In the genomic region with DNA sequence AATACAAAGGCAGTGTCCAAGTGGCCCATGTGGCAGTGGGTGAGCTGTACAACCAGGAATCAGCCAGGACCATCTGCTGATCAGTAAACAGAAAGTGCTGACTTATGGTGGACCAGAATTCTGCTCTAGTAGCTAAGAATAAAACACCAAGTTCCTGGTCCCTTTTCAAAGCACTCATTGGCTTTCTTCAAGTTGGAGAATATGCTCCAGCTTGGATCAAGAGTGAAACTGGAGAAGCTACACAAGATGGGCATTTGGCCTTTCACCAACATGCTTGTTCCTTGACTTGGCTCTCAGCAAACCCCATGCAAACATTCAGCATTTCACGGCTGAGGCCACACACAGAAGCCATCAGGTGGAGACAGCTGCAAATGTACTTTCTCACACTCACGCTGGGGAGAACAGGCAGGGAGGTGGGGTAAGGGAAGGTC, we compare ENCODE assay signal across 8 cellular contexts. TPM values are rescaled to one million over a fixed set of nuclear protein-coding genes. Genes with fewer than 3 reads are reported as not detected.
DNase-seq lines count a peak whose midpoint lies in the region; ATAC-seq, FAIRE-seq and TF ChIP-seq lines count a peak whose summit lies in the region.
"Had no signal": no experiment of that assay in that cellular context is flagged by ENCODE, and none has a peak within 500 bp of the region (broad histone marks: within the 10 kb centered on the region; RNA-seq: fewer than 3 reads in every experiment).

No MANE protein-coding gene starts in this region.

- H3K9me3 ChIP-seq in skeletal muscle tissue (ENCODE audit: control insufficient read depth in 3 of 3, low read length in 3 of 3) (no peaks in the 10 kb centered on the region), kidney (ENCODE audit: control insufficient read depth in 1 of 2, low read length in 2 of 2) (no peaks in the 10 kb centered on the region)

- no peak for FAIRE-seq in kidney (lab: Jason Lieb, UNC)

- CTCF ChIA-PET in HEK293T (lab: Yijun Ruan, JAX), result no interaction called here

- H3K27ac ChIP-seq in skeletal muscle tissue (ENCODE audit: low read depth, low read length) (peak overlapping the region; percentile 71), kidney (ENCODE audit: low read depth in 2 of 2, low read length in 2 of 2) (no peak overlapping the region)

- no peaks in the 10 kb centered on the region for H3K27me3 ChIP-seq in skeletal muscle tissue (ENCODE audit: control insufficient read depth in 3 of 3, insufficient read depth in 3 of 3, low read length in 3 of 3)

- TF ChIP-seq CTCF in WI38 (IDR thresholded peaks at IDR 0.05; ENCODE audit: low read depth, low read length) (no peak), kidney (IDR thresholded peaks at IDR 0.05; ENCODE audit: borderline replicate concordance, extremely low read depth, insufficient read depth) (no peak)

- intact Hi-C loops in kidney (cut with DNase I), result no loop called here

- peaks cover 20 to 31% (median 23%) of the 10 kb centered on the region in 3 donors for H3K4me1 ChIP-seq in skeletal muscle tissue (ENCODE audit: control insufficient read depth in 3 of 3, insufficient read depth in 3 of 3, low read length in 3 of 3)
- H3K4me1 ChIP-seq in kidney (ENCODE audit: control insufficient read depth in 1 of 2, insufficient read depth in 1 of 2, low read depth in 1 of 2, low read length in 2 of 2), result no peaks in the 10 kb centered on the region

- peak; percentile 29 for DNase-seq in GM19238 (ENCODE audit: insufficient read length, low spot score)
- no peak for DNase-seq in HEK293T (ENCODE audit: extremely low spot score)
- no peak for DNase-seq in NCI-H1694 (lab: John Stamatoyannopoulos, UW)
- DNase-seq in kidney, result no peak
- DNase-seq: activated T-cell treated with anti-CD3 and anti-CD28 coated beads for 4 hours had no signal

- POLR2A ChIA-PET in HEK293T (lab: Yijun Ruan, JAX), result no interaction called here

- H3K36me3 ChIP-seq in skeletal muscle tissue (ENCODE audit: control insufficient read depth in 3 of 3, insufficient read depth in 3 of 3, low read length in 3 of 3), result no peaks in the 10 kb centered on the region
- H3K36me3 ChIP-seq in kidney (ENCODE audit: control insufficient read depth in 1 of 2, insufficient read depth in 2 of 2, low read length in 2 of 2), result no peaks in the 10 kb centered on the region

- H3K4me3 ChIP-seq in WI38 (ENCODE audit: low read depth, low read length), result 0 out of 2 replicates have a peak overlapping the region, but pooled peaks have one; percentile 17
- H3K4me3 ChIP-seq in skeletal muscle tissue (ENCODE audit: low read length in 3 of 3), result peak overlapping the region; percentile 31 to 45 (median 44)
- H3K4me3 ChIP-seq in kidney (ENCODE audit: low read length in 2 of 2), result no peak overlapping the region

- H3K9ac ChIP-seq in skeletal muscle tissue (ENCODE audit: low read depth in 1 of 3, low read length in 3 of 3) (peak overlapping the region; percentile 27 to 51 (median 35)), kidney (ENCODE audit: low read length in 2 of 2) (no peak overlapping the region)

- ATAC-seq in HG02981 (IDR thresholded peaks at IDR 0.05; ENCODE audit: unreplicated experiment), result peak; percentile 74

TF ChIP-seq in HEK293T, 16 proteins besides CTCF, POLR2A, EP300 and RAD21:
- TF ChIP-seq BHLHE40 (IDR thresholded peaks at IDR 0.05; ENCODE audit: borderline replicate concordance), result no peak
- TF ChIP-seq SP1 (IDR thresholded peaks at IDR 0.05), result no peak
- TF ChIP-seq TARDBP (IDR thresholded peaks at IDR 0.05), result no peak
- no peak for TF ChIP-seq L3MBTL2 (conservative IDR thresholded peaks at IDR 0.05)
- TF ChIP-seq LEF1 (IDR thresholded peaks at IDR 0.05; ENCODE audit: borderline replicate concordance), result no peak
- no peak for TF ChIP-seq FOXA1 (IDR thresholded peaks at IDR 0.05)
- no peak for TF ChIP-seq PKNOX1 (IDR thresholded peaks at IDR 0.05)
- TF ChIP-seq HDGF (IDR thresholded peaks at IDR 0.05; ENCODE audit: borderline replicate concordance), result no peak
- no peak for TF ChIP-seq ELF4 (IDR thresholded peaks at IDR 0.05)
- no peak for TF ChIP-seq NFRKB (IDR thresholded peaks at IDR 0.05)
- TF ChIP-seq CTBP1 (IDR thresholded peaks at IDR 0.05; ENCODE audit: borderline replicate concordance), result no peak

RNA-seq across cellular contexts. Expression of gene MARCHF3, which starts 32.1 kb away (rescaled TPM):
- total RNA-seq in skeletal muscle tissue (18.8 TPM), kidney (8.0 TPM)
- polyA plus RNA-seq in kidney (ENCODE audit: insufficient read depth, low read depth, low replicate concordance), result 1.5 TPM

Comparison
In these comparisons a context has a peak if more than half of its experiments do, and no peak if none do; other contexts are left out.
1. H3K4me3 ChIP-seq: peak in WI38 (single experiment) and skeletal muscle tissue (3 of 3); none in kidney (0 of 2).
2. H3K9ac ChIP-seq: peak in skeletal muscle tissue (3 of 3); none in kidney (0 of 2).